ENCODE assay signal across 8 cellular contexts in genomic region chr9:33297455-33297854, GRCh38. TPM values are rescaled to one million over a fixed set of nuclear protein-coding genes. Genes with fewer than 3 reads are reported as not detected.
DNase-seq lines count a peak whose midpoint lies in the region; ATAC-seq, FAIRE-seq and TF ChIP-seq lines count a peak whose summit lies in the region.

No MANE protein-coding gene starts in this region.

- H2AK5ac ChIP-seq in neuronal stem cell (ENCODE audit: low read depth, low read length): no peak overlapping the region

- H3K23ac ChIP-seq in neuronal stem cell (ENCODE audit: low read depth, low read length, poor library complexity): no peak overlapping the region

- H4K91ac ChIP-seq in neuronal stem cell (ENCODE audit: low read depth, low read length, poor library complexity): no peak overlapping the region

- no peak overlapping the region for H2BK12ac ChIP-seq in neuronal stem cell (ENCODE audit: low read length)

- H3K9ac ChIP-seq in kidney (ENCODE audit: low read length in 2 of 2) (no peak overlapping the region), neuronal stem cell (ENCODE audit: low read depth, low read length, poor library complexity) (no peak overlapping the region)

- H3K4me1 ChIP-seq in kidney (ENCODE audit: control insufficient read depth in 1 of 2, insufficient read depth in 1 of 2, low read depth in 1 of 2, low read length in 2 of 2) (peaks cover 11 to 13% of the 10 kb centered on the region in 2 donors), neuronal stem cell (ENCODE audit: control insufficient read depth in 2 of 2, insufficient read depth in 1 of 2, low read depth in 1 of 2, low read length in 2 of 2) (no peaks in the 10 kb centered on the region)

- H4K8ac ChIP-seq in neuronal stem cell (ENCODE audit: low read depth, low read length): no peak overlapping the region

- H2BK120ac ChIP-seq in neuronal stem cell (ENCODE audit: low read depth, low read length): no peak overlapping the region

- peaks cover 3% of the 10 kb centered on the region for H3K79me1 ChIP-seq in neuronal stem cell (ENCODE audit: low read depth, low read length)

- peaks cover 59 to 68% (median 66%) of the 10 kb centered on the region in 3 donors for H3K4me1 Mint-ChIP-seq in IgD-negative memory B cell

- H3K27ac ChIP-seq in VCaP (peak overlapping the region; percentile 19; the same call in 1 of the 2 replicates), kidney (ENCODE audit: low read depth in 2 of 2, low read length in 2 of 2) (no peak overlapping the region), neuronal stem cell (replicated peaks; ENCODE audit: low read length) (no peak overlapping the region)

- FAIRE-seq in kidney (lab: Jason Lieb, UNC): no peak

- H3K36me3 ChIP-seq in kidney (ENCODE audit: control insufficient read depth in 1 of 2, insufficient read depth in 2 of 2, low read length in 2 of 2) (peaks cover 29 to 46% of the 10 kb centered on the region in 2 donors), neuronal stem cell (replicated peaks in 1 of 2; ENCODE audit: control insufficient read depth in 2 of 2, insufficient read depth in 2 of 2, low read length in 2 of 2) (peaks cover 25 to 100% of the 10 kb centered on the region in 2 donors)

- intact Hi-C loops in kidney (cut with DNase I): no loop called here

- H2AFZ ChIP-seq in neuronal stem cell (ENCODE audit: low read length): no peak overlapping the region

- no peak overlapping the region for H3K18ac ChIP-seq in neuronal stem cell (ENCODE audit: low read length)

- peaks cover 9% of the 10 kb centered on the region for H3K36me3 Mint-ChIP-seq in IgD-negative memory B cell

- DNase-seq in GM13977 (ENCODE audit: low spot score): peak; percentile 36
- peak; percentile 15 for DNase-seq in middle frontal gyrus (ENCODE audit: extremely low spot score, low spot score)
- DNase-seq in kidney: no peak
- no peak for DNase-seq in NCI-H82 treated with DMSO at 0.1 percent for 48 hours (lab: John Stamatoyannopoulos, UW; ENCODE audit: unreplicated experiment)
- DNase-seq in neuronal stem cell (ENCODE audit: low spot score): no peak

- no peak overlapping the region for H2BK15ac ChIP-seq in neuronal stem cell (ENCODE audit: low read length)

- peak overlapping the region; percentile 65 to 90 (median 77) for H3K4me3 Mint-ChIP-seq in IgD-negative memory B cell

- WGBS in neuronal stem cell (ENCODE audit: extremely low coverage in 2 of 2, insufficient read length in 2 of 2, insufficient replicate concordance in 1 of 2), 2 donors: no CpG with 5 or more reads among the region's 1 CpG

- no peaks in the 10 kb centered on the region for H3K27me3 Mint-ChIP-seq in IgD-negative memory B cell

- ATAC-seq in GM21528 (IDR thresholded peaks at IDR 0.05; ENCODE audit: low FRiP score, unreplicated experiment): peak; percentile 93

- no peaks in the 10 kb centered on the region for H3K27me3 ChIP-seq in neuronal stem cell (ENCODE audit: control insufficient read depth in 3 of 3, insufficient read depth in 3 of 3, low read depth in 1 of 3, low read length in 3 of 3)

- H3K9me3 Mint-ChIP-seq in IgD-negative memory B cell: no peaks in the 10 kb centered on the region

- H3K9me3 ChIP-seq in kidney (ENCODE audit: control insufficient read depth in 1 of 2, low read length in 2 of 2) (no peaks in the 10 kb centered on the region), neuronal stem cell (replicated peaks in 1 of 2; ENCODE audit: control insufficient read depth in 2 of 2, insufficient read depth in 1 of 2, low read depth in 1 of 2, low read length in 2 of 2) (no peaks in the 10 kb centered on the region)

- H3K4me2 ChIP-seq in neuronal stem cell (ENCODE audit: insufficient read depth, low read length, poor library complexity, severe bottlenecking): no peak overlapping the region

- peak overlapping the region; percentile 78 to 95 (median 90) for H3K27ac Mint-ChIP-seq in IgD-negative memory B cell

- H3K4me3 ChIP-seq in kidney (ENCODE audit: low read length in 2 of 2) (no peak overlapping the region), neuronal stem cell (ENCODE audit: low read length in 2 of 2) (no peak overlapping the region)

- H3K14ac ChIP-seq in neuronal stem cell (ENCODE audit: low read length): no peak overlapping the region

- no peak overlapping the region for H2BK5ac ChIP-seq in neuronal stem cell (ENCODE audit: low read length)

- no peak for TF ChIP-seq CTCF in GM13977 (IDR thresholded peaks at IDR 0.05; ENCODE audit: extremely low read depth, insufficient read depth, missing control alignments)
- no peak for TF ChIP-seq CTCF in VCaP (conservative IDR thresholded peaks at IDR 0.05)
- TF ChIP-seq CTCF in kidney (IDR thresholded peaks at IDR 0.05; ENCODE audit: borderline replicate concordance, extremely low read depth, insufficient read depth): no peak

- H3K4ac ChIP-seq in neuronal stem cell (ENCODE audit: low read length): no peak overlapping the region

- in situ Hi-C loops in GM13977 (cut with MboI; ENCODE audit: low pct_unique_long_range_greater_than_20kb, low sequenced_read_pairs, unreplicated experiment): no loop called here

RNA-seq across cellular contexts. Expression of gene NFX1, which starts 7.1 kb away (rescaled TPM):
- polyA plus RNA-seq in IgD-negative memory B cell (57.9 TPM), kidney (ENCODE audit: insufficient read depth, low read depth, low replicate concordance) (12.2 TPM)
- 46.3 TPM for total RNA-seq in kidney
- 14.7 TPM for polyA plus RNA-seq in neuronal stem cell (2013, experiment 1 of 2)
- 15.8 TPM for polyA plus RNA-seq in neuronal stem cell (2013, experiment 2 of 2)

RNA-seq across cellular contexts. Expression of gene CHMP5, which starts 32.6 kb away (rescaled TPM):
- 43.8 TPM for polyA plus RNA-seq in IgD-negative memory B cell
- 65.2 TPM for total RNA-seq in kidney
- polyA plus RNA-seq in kidney (ENCODE audit: insufficient read depth, low read depth, low replicate concordance): 100 TPM
- polyA plus RNA-seq in neuronal stem cell (2013, experiment 1 of 2): 64.5 TPM
- 64.5 TPM for polyA plus RNA-seq in neuronal stem cell (2013, experiment 2 of 2)

RNA-seq across cellular contexts. Expression of gene BAG1, which starts 32.9 kb away (rescaled TPM):
- polyA plus RNA-seq in IgD-negative memory B cell (89.3 TPM), kidney (ENCODE audit: insufficient read depth, low read depth, low replicate concordance) (268 TPM)
- total RNA-seq in kidney: 134 TPM
- 39.5 TPM for polyA plus RNA-seq in neuronal stem cell (2013, experiment 1 of 2)
- polyA plus RNA-seq in neuronal stem cell (2013, experiment 2 of 2): 38.2 TPM

RNA-seq across cellular contexts. Expression of gene SPINK4, which starts 57.5 kb away (rescaled TPM):
- polyA plus RNA-seq in IgD-negative memory B cell (not detected), kidney (ENCODE audit: insufficient read depth, low read depth, low replicate concordance) (not detected)
- not detected for total RNA-seq in kidney
- not detected for polyA plus RNA-seq in neuronal stem cell (2013, experiment 1 of 2)
- not detected for polyA plus RNA-seq in neuronal stem cell (2013, experiment 2 of 2)

Comparison
In these comparisons a context has a peak if more than half of its experiments do, and no peak if none do; other contexts are left out.
1. DNase-seq: peak in GM13977 (single experiment) and middle frontal gyrus (single experiment); none in kidney (single experiment), NCI-H82 treated with DMSO at 0.1 percent for 48 hours (single experiment) and neuronal stem cell (single experiment).